Comparison of ENCODE assay signal across 17 cellular contexts in genomic region chr17:42441717-42442565, GRCh38. TPM values are rescaled to one million over a fixed set of nuclear protein-coding genes. Genes with fewer than 3 reads are reported as not detected.
DNase-seq lines count a peak whose midpoint lies in the region; ATAC-seq and TF ChIP-seq lines count a peak whose summit lies in the region.
"Had no signal": no experiment of that assay in that cellular context is flagged by ENCODE, and none has a peak within 500 bp of the region (broad histone marks: within the 10 kb centered on the region; RNA-seq: fewer than 3 reads in every experiment).

No MANE protein-coding gene starts in this region.

- no peak overlapping the region for H3K4me3 Mint-ChIP-seq in central memory CD8-positive, alpha-beta T cell
- H3K4me3 Mint-ChIP-seq in naive thymus-derived CD4-positive, alpha-beta T cell: peak overlapping the region in 5 of 10 donors; percentile 11 to 35 (median 26)
- H3K4me3 Mint-ChIP-seq: mesothelial cell of epicardium; T-helper 1 cell treated with Interleukin-12 subunit alpha and Interleukin-12 subunit beta and Interleukin-4 antibody, amounts not matched to agents 30 μg/mL and 1 μg/mL, for 36 hours had no signal

- H3K4me1 ChIP-seq in HCT116 (ENCODE audit: control insufficient read depth in 1 of 2, insufficient read depth in 2 of 2, low read length in 2 of 2): peaks cover 0 to 7% of the 10 kb centered on the region in 2 experiments; a peak in 2 of 4 replicates
- H3K4me1 ChIP-seq in naive thymus-derived CD4-positive, alpha-beta T cell (ENCODE audit: control insufficient read depth in 2 of 2, insufficient read depth in 2 of 2, low read length in 2 of 2): peaks cover 0 to 8% of the 10 kb centered on the region in 2 donors
- H3K4me1 ChIP-seq in sigmoid colon: peaks cover 0 to 2% (median 0%) of the 10 kb centered on the region in 4 donors

- no peaks in the 10 kb centered on the region for H3K9me3 ChIP-seq in HCT116 (ENCODE audit: control insufficient read depth in 1 of 2, insufficient read depth in 1 of 2, low read depth in 1 of 2, low read length in 2 of 2)
- H3K9me3 ChIP-seq in naive thymus-derived CD4-positive, alpha-beta T cell (ENCODE audit: control insufficient read depth in 2 of 3, low read length in 3 of 3): no peaks in the 10 kb centered on the region
- H3K9me3 ChIP-seq in sigmoid colon: no peaks in the 10 kb centered on the region
- H3K9me3 ChIP-seq: heart left ventricle, tibial artery had no signal

- DNase-seq in CD1c-positive myeloid dendritic cell (ENCODE audit: extremely low spot score) (peak; percentile 27), HCT116 (ENCODE audit: low read depth, low spot score) (no peak), sigmoid colon (no peak), NCI-H226 (no peak), GM13976 (ENCODE audit: low spot score) (no peak)
- DNase-seq in central memory CD8-positive, alpha-beta T cell (ENCODE audit: low spot score in 2 of 2): peak in 1 of 2 donors; percentile 20
- no peak for DNase-seq in naive thymus-derived CD4-positive, alpha-beta T cell
- DNase-seq: activated CD4-positive, alpha-beta T cell treated with anti-CD3 and anti-CD28 coated beads for 4 hours; DMS153; heart left ventricle; kidney; NCI-H1417; stimulated activated CD4-positive, alpha-beta T cell treated with anti-CD3 and anti-CD28 coated beads, Interleukin-4, amount 100 ng/mL, for 4 hours; tibial artery had no signal

- TF ChIP-seq POLR2A in HCT116 (IDR thresholded peaks at IDR 0.05; ENCODE audit: borderline replicate concordance, extremely low read depth, insufficient read depth, insufficient read length): no peak
- no peak for TF ChIP-seq POLR2A in sigmoid colon (IDR thresholded peaks at IDR 0.05)

- CTCF ChIA-PET in HCT116 (lab: Charles Lee): interaction anchor here (1.0 kb wide), 1 partner anchor 10 kb away, joined by 4 read pairs; no protein-coding TSS in a partner anchor
- CTCF ChIA-PET in naive thymus-derived CD4-positive, alpha-beta T cell (lab: Charles Lee): interaction anchor here (0.7 to 1.4 kb wide), 8 partner anchors 33 to 1759 kb away, joined by 3 to 6 read pairs (median 3); no protein-coding TSS in a partner anchor

- intact Hi-C loops in HCT116 (cut with micrococcal nuclease): no loop called here
- intact Hi-C loops in naive thymus-derived CD4-positive, alpha-beta T cell (cut with micrococcal nuclease): loop anchor here in 1 of 2 donors (1.0 kb wide), 1 partner anchor 46 kb away; no protein-coding TSS in a partner anchor
- intact Hi-C loops in sigmoid colon (cut with DNase I): no loop called here

- H3K4me1 Mint-ChIP-seq in central memory CD8-positive, alpha-beta T cell: peaks cover 16% of the 10 kb centered on the region
- peaks cover 8 to 17% (median 14%) of the 10 kb centered on the region in 7 donors for H3K4me1 Mint-ChIP-seq in naive thymus-derived CD4-positive, alpha-beta T cell
- H3K4me1 Mint-ChIP-seq: mesothelial cell of epicardium had no signal

- WGBS in sigmoid colon, 2 donors: 15 to 57% methylated on average over 12 of the region's 12 CpGs

- POLR2A ChIA-PET in HCT116 (lab: Charles Lee): interaction anchor here (1.0 kb wide), 1 partner anchor 19 kb away, joined by 4 read pairs; the partner anchor contains the start of gene CAVIN1
- POLR2A ChIA-PET in naive thymus-derived CD4-positive, alpha-beta T cell (lab: Charles Lee): interaction anchor here (1.0 kb wide), 1 partner anchor 9 kb away, joined by 3 read pairs; no protein-coding TSS in a partner anchor

- no peaks in the 10 kb centered on the region for H4K20me1 ChIP-seq in HCT116 (ENCODE audit: insufficient read depth)

- no peak overlapping the region for H3K9ac ChIP-seq in HCT116 (ENCODE audit: low read length)

- H3K27ac ChIP-seq in HCT116 (ENCODE audit: low read depth, low read length): no peak overlapping the region
- H3K27ac ChIP-seq in naive thymus-derived CD4-positive, alpha-beta T cell (ENCODE audit: low read depth, low read length): no peak overlapping the region
- no peak overlapping the region for H3K27ac ChIP-seq in sigmoid colon
- H3K27ac ChIP-seq: tibial artery had no signal

- H3K27me3 Mint-ChIP-seq in central memory CD8-positive, alpha-beta T cell: peaks cover 17% of the 10 kb centered on the region
- H3K27me3 Mint-ChIP-seq in naive thymus-derived CD4-positive, alpha-beta T cell: peaks cover 0 to 23% (median 0%) of the 10 kb centered on the region in 5 donors

- in situ Hi-C loops in GM13976 (cut with MboI; ENCODE audit: low sequenced_read_pairs, unreplicated experiment): no loop called here

- H3K79me2 ChIP-seq in HCT116 (ENCODE audit: insufficient read depth, low read length): no peaks in the 10 kb centered on the region

- H3K27me3 ChIP-seq in HCT116 (ENCODE audit: insufficient read depth, low read length): no peaks in the 10 kb centered on the region
- peaks cover 0 to 3% of the 10 kb centered on the region in 2 donors for H3K27me3 ChIP-seq in naive thymus-derived CD4-positive, alpha-beta T cell (ENCODE audit: control insufficient read depth in 2 of 2, insufficient read depth in 2 of 2, low read length in 2 of 2)
- no peaks in the 10 kb centered on the region for H3K27me3 ChIP-seq in sigmoid colon
- H3K27me3 ChIP-seq: heart left ventricle, tibial artery had no signal

- ATAC-seq in HCT116 (no peak), HG03280 (IDR thresholded peaks at IDR 0.05; ENCODE audit: unreplicated experiment) (no peak)
- ATAC-seq in central memory CD8-positive, alpha-beta T cell (replicated peaks; ENCODE audit: extremely low read depth, poor library complexity, severe bottlenecking): peak; percentile 90
- ATAC-seq in naive thymus-derived CD4-positive, alpha-beta T cell: peak; percentile 34

- H3K36me3 ChIP-seq in HCT116 (ENCODE audit: control insufficient read depth in 1 of 2, insufficient read depth in 2 of 2, low read length in 2 of 2) (no peaks in the 10 kb centered on the region), sigmoid colon (no peaks in the 10 kb centered on the region)
- no peaks in the 10 kb centered on the region for H3K36me3 ChIP-seq in naive thymus-derived CD4-positive, alpha-beta T cell (ENCODE audit: control insufficient read depth in 2 of 3, insufficient read depth in 3 of 3, low read length in 3 of 3)
- H3K36me3 ChIP-seq: heart left ventricle, tibial artery had no signal

- H3K9me2 ChIP-seq in HCT116 (ENCODE audit: insufficient read depth): no peaks in the 10 kb centered on the region

- RAD21 ChIA-PET in HCT116 (lab: Charles Lee; ENCODE audit: low non-redundant PET in 1 of 2, low total read pairs in 2 of 2, uncharacterized antibody in 2 of 2, unreplicated experiment in 2 of 2): no interaction called here

- peak overlapping the region; percentile 16 for H2AFZ ChIP-seq in HCT116 (ENCODE audit: low read depth, low read length, poor library complexity, severe bottlenecking)

- TF ChIP-seq EP300 in sigmoid colon (IDR thresholded peaks at IDR 0.05): no peak

- H3K4me2 ChIP-seq in HCT116 (ENCODE audit: low read length): no peak overlapping the region

- H3K9me3 Mint-ChIP-seq in central memory CD8-positive, alpha-beta T cell: no peaks in the 10 kb centered on the region
- no peaks in the 10 kb centered on the region for H3K9me3 Mint-ChIP-seq in naive thymus-derived CD4-positive, alpha-beta T cell
- H3K9me3 Mint-ChIP-seq: mesothelial cell of epicardium; T-helper 1 cell treated with Interleukin-12 subunit alpha and Interleukin-12 subunit beta and Interleukin-4 antibody, amounts not matched to agents 30 μg/mL and 1 μg/mL, for 36 hours had no signal

- TF ChIP-seq CTCF in HCT116 (IDR thresholded peaks at IDR 0.05 in 2 of 3, conservative IDR thresholded peaks at IDR 0.05 in 1 of 3; ENCODE audit: borderline replicate concordance in 1 of 3, insufficient read depth in 1 of 3, low read depth in 2 of 3, low read length in 2 of 3): no peak
- no peak for TF ChIP-seq CTCF in sigmoid colon (IDR thresholded peaks at IDR 0.05)
- no peak for TF ChIP-seq CTCF in GM13976 (IDR thresholded peaks at IDR 0.05; ENCODE audit: borderline replicate concordance, control extremely low read depth, extremely low read depth, insufficient read depth, missing control alignments)

- no TSS peak for BruUV-seq in HCT116 (replicated peaks; lab: Mats Ljungman, UMichigan)

- no peaks in the 10 kb centered on the region for H3K36me3 Mint-ChIP-seq in central memory CD8-positive, alpha-beta T cell (ENCODE audit: insufficient read depth)
- H3K36me3 Mint-ChIP-seq in naive thymus-derived CD4-positive, alpha-beta T cell: no peaks in the 10 kb centered on the region
- H3K36me3 Mint-ChIP-seq: mesothelial cell of epicardium had no signal

- no peak for TF ChIP-seq RAD21 in HCT116 (IDR thresholded peaks at IDR 0.05; ENCODE audit: low read depth)

- H3K4me3 ChIP-seq in HCT116 (replicated peaks in 1 of 2; ENCODE audit: low read depth in 1 of 2, low read length in 2 of 2) (no peak overlapping the region), sigmoid colon (no peak overlapping the region)
- no peak overlapping the region for H3K4me3 ChIP-seq in naive thymus-derived CD4-positive, alpha-beta T cell (ENCODE audit: low read length)
- H3K4me3 ChIP-seq: heart left ventricle, tibial artery had no signal

- H3K27ac Mint-ChIP-seq in central memory CD8-positive, alpha-beta T cell (ENCODE audit: low read depth): no peak overlapping the region
- no peak overlapping the region for H3K27ac Mint-ChIP-seq in naive thymus-derived CD4-positive, alpha-beta T cell
- H3K27ac Mint-ChIP-seq: mesothelial cell of epicardium; T-helper 1 cell treated with Interleukin-12 subunit alpha and Interleukin-12 subunit beta and Interleukin-4 antibody, amounts not matched to agents 30 μg/mL and 1 μg/mL, for 36 hours had no signal

TF ChIP-seq in HCT116, 20 proteins besides CTCF, POLR2A, EP300 and RAD21 (continues in another document):
- TF ChIP-seq ZNF274 (IDR thresholded peaks at IDR 0.05; ENCODE audit: low read depth, low read length): no peak
- no peak for TF ChIP-seq CEBPB (IDR thresholded peaks at IDR 0.05; ENCODE audit: low read depth)
- no peak for TF ChIP-seq SIN3A (IDR thresholded peaks at IDR 0.05; ENCODE audit: low read depth)

RNA-seq across cellular contexts. Expression of gene ATP6V0A1, which starts 16.7 kb away (rescaled TPM):
- total RNA-seq in HCT116 (2021; ENCODE audit: unreplicated experiment): 65.2 TPM
- 45.1 and 45.5 TPM in 2 replicates for polyA plus RNA-seq in HCT116 (2012)
- 10 to 100 TPM; 16.1 to 74.8 (median 17.9) TPM for total RNA-seq in naive thymus-derived CD4-positive, alpha-beta T cell
- 10 to 100 TPM; 10.7 to 16.8 TPM for polyA plus RNA-seq in naive thymus-derived CD4-positive, alpha-beta T cell
- 10 to 100 TPM; 36.0 to 96.1 (median 51.2) TPM for total RNA-seq in sigmoid colon
- 10 to 100 TPM; 11.6 to 53.1 (median 16.2) TPM for polyA plus RNA-seq in sigmoid colon

RNA-seq across cellular contexts. Expression of gene CAVIN1, which starts 18.9 kb away (rescaled TPM):
- total RNA-seq in HCT116 (2021; ENCODE audit: unreplicated experiment) (79.7 TPM), sigmoid colon (100 to 1,000 TPM; 231 to 519 (median 409) TPM)
- polyA plus RNA-seq in HCT116 (2012): 52.0 and 53.3 TPM in 2 replicates
- 1 to 10 TPM in 2 of 5 experiments, under 1 TPM in 1, not detected in 2; 0.32 to 3.8 (median 1.1) TPM for total RNA-seq in naive thymus-derived CD4-positive, alpha-beta T cell
- under 1 TPM; 0.25 to 0.81 TPM for polyA plus RNA-seq in naive thymus-derived CD4-positive, alpha-beta T cell
- 10 to 100 TPM; 11.8 to 88.9 (median 50.1) TPM for polyA plus RNA-seq in sigmoid colon

RNA-seq across cellular contexts. Expression of gene STAT3, which starts 53.7 kb away (rescaled TPM):
- total RNA-seq in HCT116 (2021; ENCODE audit: unreplicated experiment): 61.0 TPM
- 38.0 and 39.4 TPM in 2 replicates for polyA plus RNA-seq in HCT116 (2012)
- total RNA-seq in naive thymus-derived CD4-positive, alpha-beta T cell: 100 to 1,000 TPM; 133 to 275 (median 231) TPM
- polyA plus RNA-seq in naive thymus-derived CD4-positive, alpha-beta T cell: 100 to 1,000 TPM; 159 to 189 TPM
- 100 to 1,000 TPM in 3 of 4 donors, 10 to 100 TPM in 1; 87.4 to 230 (median 129) TPM for total RNA-seq in sigmoid colon
- polyA plus RNA-seq in sigmoid colon: 100 to 1,000 TPM in 1 of 3 donors, 10 to 100 TPM in 2; 43.8 to 135 (median 55.7) TPM

Comparison
In these comparisons a context has a peak if more than half of its experiments do, and no peak if none do; other contexts are left out.
1. ATAC-seq: peak in central memory CD8-positive, alpha-beta T cell (single experiment) and naive thymus-derived CD4-positive, alpha-beta T cell (single experiment); none in HCT116 (single experiment) and HG03280 (single experiment).
2. RNA of gene CAVIN1, which starts 18.9 kb away (total RNA-seq): 231 to 519 TPM in sigmoid colon and 79.7 TPM in HCT116 (single experiment); 0.32 to 3.8 TPM in naive thymus-derived CD4-positive, alpha-beta T cell; every median in the first group is over 10 times any median in the second.